In the genomic region with DNA sequence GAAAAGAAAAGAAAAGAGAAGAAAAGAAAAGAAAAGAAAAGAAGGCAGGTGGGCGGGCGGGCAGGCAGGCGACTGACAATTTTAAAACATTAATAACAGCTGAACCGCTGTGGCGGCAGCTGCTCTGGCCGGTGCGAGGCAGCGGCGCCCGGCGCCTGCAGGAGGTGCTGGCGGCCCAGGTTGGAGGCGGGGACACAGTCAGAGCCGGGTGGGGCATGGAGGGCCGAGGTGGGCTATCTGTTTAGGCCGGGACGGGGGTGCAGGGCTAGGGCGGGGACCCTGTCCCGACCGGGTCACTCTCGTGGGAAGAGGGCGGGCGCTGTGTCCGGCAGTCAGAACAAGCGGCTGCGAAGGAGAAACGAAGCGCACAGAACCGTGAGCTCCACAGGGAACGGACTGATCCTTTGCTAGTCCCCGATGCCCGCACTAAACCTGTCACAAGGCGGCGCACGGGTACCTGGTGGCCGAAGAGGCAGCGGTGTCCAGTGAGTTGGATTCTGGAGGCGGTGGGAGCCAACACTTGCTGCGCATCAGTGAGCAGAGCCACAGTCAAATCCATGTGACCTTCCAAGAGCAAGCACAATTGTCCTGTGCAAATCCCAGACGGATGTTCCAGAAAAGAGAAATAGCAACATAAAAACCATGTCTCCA, we compare ENCODE assay signal across 1 cellular context.
A peak's percentile ranks its signal among the peaks of the same experiment; 100 is the strongest.
TF ChIP-seq lines count a peak whose summit lies in the region.

No MANE protein-coding gene starts in this region.

TF ChIP-seq in HEK293, 187 proteins besides CTCF, POLR2A, EP300 and RAD21 (continued from another document and continues in another):
- TF ChIP-seq, protein P1, sequence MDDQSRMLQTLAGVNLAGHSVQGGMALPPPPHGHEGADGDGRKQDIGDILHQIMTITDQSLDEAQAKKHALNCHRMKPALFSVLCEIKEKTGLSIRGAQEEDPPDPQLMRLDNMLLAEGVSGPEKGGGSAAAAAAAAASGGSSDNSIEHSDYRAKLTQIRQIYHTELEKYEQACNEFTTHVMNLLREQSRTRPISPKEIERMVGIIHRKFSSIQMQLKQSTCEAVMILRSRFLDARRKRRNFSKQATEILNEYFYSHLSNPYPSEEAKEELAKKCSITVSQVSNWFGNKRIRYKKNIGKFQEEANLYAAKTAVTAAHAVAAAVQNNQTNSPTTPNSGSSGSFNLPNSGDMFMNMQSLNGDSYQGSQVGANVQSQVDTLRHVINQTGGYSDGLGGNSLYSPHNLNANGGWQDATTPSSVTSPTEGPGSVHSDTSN (CRISPR knock-in tag; IDR thresholded peaks at IDR 0.05), result no peak
- TF ChIP-seq HOXC10 (CRISPR knock-in tag; IDR thresholded peaks at IDR 0.05), result no peak
- no peak for TF ChIP-seq ZSCAN23 (tag by site-specific recombination; IDR thresholded peaks at IDR 0.05)
- TF ChIP-seq KLF8 (tag by site-specific recombination; IDR thresholded peaks at IDR 0.05), result no peak; the same call in 1 of the 2 replicates
- TF ChIP-seq ZNF157 (tag by site-specific recombination; IDR thresholded peaks at IDR 0.05), result no peak
- TF ChIP-seq ZXDB (tag by site-specific recombination; IDR thresholded peaks at IDR 0.05), result peak; percentile 34
- TF ChIP-seq, protein P2, sequence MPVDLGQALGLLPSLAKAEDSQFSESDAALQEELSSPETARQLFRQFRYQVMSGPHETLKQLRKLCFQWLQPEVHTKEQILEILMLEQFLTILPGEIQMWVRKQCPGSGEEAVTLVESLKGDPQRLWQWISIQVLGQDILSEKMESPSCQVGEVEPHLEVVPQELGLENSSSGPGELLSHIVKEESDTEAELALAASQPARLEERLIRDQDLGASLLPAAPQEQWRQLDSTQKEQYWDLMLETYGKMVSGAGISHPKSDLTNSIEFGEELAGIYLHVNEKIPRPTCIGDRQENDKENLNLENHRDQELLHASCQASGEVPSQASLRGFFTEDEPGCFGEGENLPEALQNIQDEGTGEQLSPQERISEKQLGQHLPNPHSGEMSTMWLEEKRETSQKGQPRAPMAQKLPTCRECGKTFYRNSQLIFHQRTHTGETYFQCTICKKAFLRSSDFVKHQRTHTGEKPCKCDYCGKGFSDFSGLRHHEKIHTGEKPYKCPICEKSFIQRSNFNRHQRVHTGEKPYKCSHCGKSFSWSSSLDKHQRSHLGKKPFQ (tag by site-specific recombination; IDR thresholded peaks at IDR 0.05), result no peak
- no peak for TF ChIP-seq ZBTB1 (tag by site-specific recombination; IDR thresholded peaks at IDR 0.05)
- TF ChIP-seq, protein P3, sequence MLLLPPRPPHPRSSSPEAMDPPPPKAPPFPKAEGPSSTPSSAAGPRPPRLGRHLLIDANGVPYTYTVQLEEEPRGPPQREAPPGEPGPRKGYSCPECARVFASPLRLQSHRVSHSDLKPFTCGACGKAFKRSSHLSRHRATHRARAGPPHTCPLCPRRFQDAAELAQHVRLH (tag by site-specific recombination; IDR thresholded peaks at IDR 0.05), result no peak
- no peak for TF ChIP-seq FEZF1 (tag by site-specific recombination; IDR thresholded peaks at IDR 0.05)
- TF ChIP-seq, protein P4, sequence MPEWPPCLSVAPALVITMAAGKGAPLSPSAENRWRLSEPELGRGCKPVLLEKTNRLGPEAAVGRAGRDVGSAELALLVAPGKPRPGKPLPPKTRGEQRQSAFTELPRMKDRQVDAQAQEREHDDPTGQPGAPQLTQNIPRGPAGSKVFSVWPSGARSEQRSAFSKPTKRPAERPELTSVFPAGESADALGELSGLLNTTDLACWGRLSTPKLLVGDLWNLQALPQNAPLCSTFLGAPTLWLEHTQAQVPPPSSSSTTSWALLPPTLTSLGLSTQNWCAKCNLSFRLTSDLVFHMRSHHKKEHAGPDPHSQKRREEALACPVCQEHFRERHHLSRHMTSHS (tag by site-specific recombination; IDR thresholded peaks at IDR 0.05), result no peak
- no peak for TF ChIP-seq OSR2 (tag by site-specific recombination; IDR thresholded peaks at IDR 0.05)
- peak; percentile 45; the same call in 1 of the 2 replicates for TF ChIP-seq ZBTB8A (tag by site-specific recombination; IDR thresholded peaks at IDR 0.05)
- TF ChIP-seq, protein P5, sequence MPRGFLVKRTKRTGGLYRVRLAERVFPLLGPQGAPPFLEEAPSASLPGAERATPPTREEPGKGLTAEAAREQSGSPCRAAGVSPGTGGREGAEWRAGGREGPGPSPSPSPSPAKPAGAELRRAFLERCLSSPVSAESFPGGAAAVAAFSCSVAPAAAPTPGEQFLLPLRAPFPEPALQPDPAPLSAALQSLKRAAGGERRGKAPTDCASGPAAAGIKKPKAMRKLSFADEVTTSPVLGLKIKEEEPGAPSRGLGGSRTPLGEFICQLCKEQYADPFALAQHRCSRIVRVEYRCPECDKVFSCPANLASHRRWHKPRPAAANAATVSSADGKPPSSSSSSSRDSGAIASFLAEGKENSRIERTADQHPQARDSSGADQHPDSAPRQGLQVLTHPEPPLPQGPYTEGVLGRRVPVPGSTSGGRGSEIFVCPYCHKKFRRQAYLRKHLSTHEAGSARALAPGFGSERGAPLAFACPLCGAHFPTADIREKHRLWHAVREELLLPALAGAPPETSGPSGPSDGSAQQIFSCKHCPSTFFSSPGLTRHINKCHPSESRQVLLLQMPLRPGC (tag by site-specific recombination; IDR thresholded peaks at IDR 0.05), result no peak
- TF ChIP-seq WT1 (tag by site-specific recombination; IDR thresholded peaks at IDR 0.05), result no peak
- TF ChIP-seq ZBTB20 (tag by site-specific recombination; IDR thresholded peaks at IDR 0.05), result no peak
- TF ChIP-seq, protein P6, sequence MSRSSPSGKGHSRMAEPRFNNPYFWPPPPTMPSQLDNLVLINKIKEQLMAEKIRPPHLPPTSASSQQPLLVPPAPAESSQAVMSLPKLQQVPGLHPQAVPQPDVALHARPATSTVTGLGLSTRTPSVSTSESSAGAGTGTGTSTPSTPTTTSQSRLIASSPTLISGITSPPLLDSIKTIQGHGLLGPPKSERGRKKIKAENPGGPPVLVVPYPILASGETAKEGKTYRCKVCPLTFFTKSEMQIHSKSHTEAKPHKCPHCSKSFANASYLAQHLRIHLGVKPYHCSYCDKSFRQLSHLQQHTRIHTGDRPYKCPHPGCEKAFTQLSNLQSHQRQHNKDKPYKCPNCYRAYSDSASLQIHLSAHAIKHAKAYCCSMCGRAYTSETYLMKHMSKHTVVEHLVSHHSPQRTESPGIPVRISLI (tag by site-specific recombination; IDR thresholded peaks at IDR 0.05), result no peak
- TF ChIP-seq, protein P7, sequence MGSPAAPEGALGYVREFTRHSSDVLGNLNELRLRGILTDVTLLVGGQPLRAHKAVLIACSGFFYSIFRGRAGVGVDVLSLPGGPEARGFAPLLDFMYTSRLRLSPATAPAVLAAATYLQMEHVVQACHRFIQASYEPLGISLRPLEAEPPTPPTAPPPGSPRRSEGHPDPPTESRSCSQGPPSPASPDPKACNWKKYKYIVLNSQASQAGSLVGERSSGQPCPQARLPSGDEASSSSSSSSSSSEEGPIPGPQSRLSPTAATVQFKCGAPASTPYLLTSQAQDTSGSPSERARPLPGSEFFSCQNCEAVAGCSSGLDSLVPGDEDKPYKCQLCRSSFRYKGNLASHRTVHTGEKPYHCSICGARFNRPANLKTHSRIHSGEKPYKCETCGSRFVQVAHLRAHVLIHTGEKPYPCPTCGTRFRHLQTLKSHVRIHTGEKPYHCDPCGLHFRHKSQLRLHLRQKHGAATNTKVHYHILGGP (tag by site-specific recombination; IDR thresholded peaks at IDR 0.05), result no peak
- TF ChIP-seq ZBTB21 (tag by site-specific recombination; IDR thresholded peaks at IDR 0.05), result no peak
- TF ChIP-seq EGR2 (tag by site-specific recombination; IDR thresholded peaks at IDR 0.05; ENCODE audit: low read depth), result 0 out of 2 replicates have a peak, but pooled peaks have one; percentile 4
- TF ChIP-seq ZNF654 (tag by site-specific recombination; IDR thresholded peaks at IDR 0.05; ENCODE audit: low read depth), result peak; percentile 43
- TF ChIP-seq ZNF366 (tag by site-specific recombination; conservative IDR thresholded peaks at IDR 0.05), result peak; percentile 80
- TF ChIP-seq ZNF169 (tag by site-specific recombination; IDR thresholded peaks at IDR 0.05), result no peak
- TF ChIP-seq ZNF391 (tag by site-specific recombination; IDR thresholded peaks at IDR 0.05; ENCODE audit: borderline replicate concordance, low read depth), result no peak
- TF ChIP-seq ZNF548 (tag by site-specific recombination; IDR thresholded peaks at IDR 0.05), result no peak
- TF ChIP-seq, protein P8, sequence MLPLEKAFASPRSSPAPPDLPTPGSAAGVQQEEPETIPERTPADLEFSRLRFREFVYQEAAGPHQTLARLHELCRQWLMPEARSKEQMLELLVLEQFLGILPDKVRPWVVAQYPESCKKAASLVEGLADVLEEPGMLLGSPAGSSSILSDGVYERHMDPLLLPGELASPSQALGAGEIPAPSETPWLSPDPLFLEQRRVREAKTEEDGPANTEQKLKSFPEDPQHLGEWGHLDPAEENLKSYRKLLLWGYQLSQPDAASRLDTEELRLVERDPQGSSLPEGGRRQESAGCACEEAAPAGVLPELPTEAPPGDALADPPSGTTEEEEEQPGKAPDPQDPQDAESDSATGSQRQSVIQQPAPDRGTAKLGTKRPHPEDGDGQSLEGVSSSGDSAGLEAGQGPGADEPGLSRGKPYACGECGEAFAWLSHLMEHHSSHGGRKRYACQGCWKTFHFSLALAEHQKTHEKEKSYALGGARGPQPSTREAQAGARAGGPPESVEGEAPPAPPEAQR (tag by site-specific recombination; IDR thresholded peaks at IDR 0.05), result no peak
- TF ChIP-seq ZNF701 (tag by site-specific recombination; IDR thresholded peaks at IDR 0.05), result no peak
- TF ChIP-seq ZNF677 (tag by site-specific recombination; IDR thresholded peaks at IDR 0.05), result no peak
- TF ChIP-seq, protein P9, sequence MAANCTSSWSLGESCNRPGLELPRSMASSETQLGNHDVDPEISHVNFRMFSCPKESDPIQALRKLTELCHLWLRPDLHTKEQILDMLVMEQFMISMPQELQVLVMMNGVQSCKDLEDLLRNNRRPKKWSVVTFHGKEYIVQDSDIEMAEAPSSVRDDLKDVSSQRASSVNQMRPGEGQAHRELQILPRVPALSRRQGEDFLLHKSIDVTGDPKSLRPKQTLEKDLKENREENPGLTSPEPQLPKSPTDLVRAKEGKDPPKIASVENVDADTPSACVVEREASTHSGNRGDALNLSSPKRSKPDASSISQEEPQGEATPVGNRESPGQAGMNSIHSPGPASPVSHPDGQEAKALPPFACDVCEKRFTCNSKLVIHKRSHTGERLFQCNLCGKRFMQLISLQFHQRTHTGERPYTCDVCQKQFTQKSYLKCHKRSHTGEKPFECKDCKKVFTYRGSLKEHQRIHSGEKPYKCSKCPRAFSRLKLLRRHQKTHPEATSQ (tag by site-specific recombination; IDR thresholded peaks at IDR 0.05), result no peak
- no peak for TF ChIP-seq YY1 (tag by site-specific recombination; IDR thresholded peaks at IDR 0.05)
- TF ChIP-seq, protein P10, sequence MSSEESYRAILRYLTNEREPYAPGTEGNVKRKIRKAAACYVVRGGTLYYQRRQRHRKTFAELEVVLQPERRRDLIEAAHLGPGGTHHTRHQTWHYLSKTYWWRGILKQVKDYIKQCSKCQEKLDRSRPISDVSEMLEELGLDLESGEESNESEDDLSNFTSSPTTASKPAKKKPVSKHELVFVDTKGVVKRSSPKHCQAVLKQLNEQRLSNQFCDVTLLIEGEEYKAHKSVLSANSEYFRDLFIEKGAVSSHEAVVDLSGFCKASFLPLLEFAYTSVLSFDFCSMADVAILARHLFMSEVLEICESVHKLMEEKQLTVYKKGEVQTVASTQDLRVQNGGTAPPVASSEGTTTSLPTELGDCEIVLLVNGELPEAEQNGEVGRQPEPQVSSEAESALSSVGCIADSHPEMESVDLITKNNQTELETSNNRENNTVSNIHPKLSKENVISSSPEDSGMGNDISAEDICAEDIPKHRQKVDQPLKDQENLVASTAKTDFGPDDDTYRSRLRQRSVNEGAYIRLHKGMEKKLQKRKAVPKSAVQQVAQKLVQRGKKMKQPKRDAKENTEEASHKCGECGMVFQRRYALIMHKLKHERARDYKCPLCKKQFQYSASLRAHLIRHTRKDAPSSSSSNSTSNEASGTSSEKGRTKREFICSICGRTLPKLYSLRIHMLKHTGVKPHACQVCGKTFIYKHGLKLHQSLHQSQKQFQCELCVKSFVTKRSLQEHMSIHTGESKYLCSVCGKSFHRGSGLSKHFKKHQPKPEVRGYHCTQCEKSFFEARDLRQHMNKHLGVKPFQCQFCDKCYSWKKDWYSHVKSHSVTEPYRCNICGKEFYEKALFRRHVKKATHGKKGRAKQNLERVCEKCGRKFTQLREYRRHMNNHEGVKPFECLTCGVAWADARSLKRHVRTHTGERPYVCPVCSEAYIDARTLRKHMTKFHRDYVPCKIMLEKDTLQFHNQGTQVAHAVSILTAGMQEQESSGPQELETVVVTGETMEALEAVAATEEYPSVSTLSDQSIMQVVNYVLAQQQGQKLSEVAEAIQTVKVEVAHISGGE (tag by site-specific recombination; conservative IDR thresholded peaks at IDR 0.05; ENCODE audit: low read depth), result 0 out of 2 replicates have a peak, but pooled peaks have one; percentile 11
- no peak for TF ChIP-seq ZNF501 (tag by site-specific recombination; IDR thresholded peaks at IDR 0.05)
- TF ChIP-seq, protein P11, sequence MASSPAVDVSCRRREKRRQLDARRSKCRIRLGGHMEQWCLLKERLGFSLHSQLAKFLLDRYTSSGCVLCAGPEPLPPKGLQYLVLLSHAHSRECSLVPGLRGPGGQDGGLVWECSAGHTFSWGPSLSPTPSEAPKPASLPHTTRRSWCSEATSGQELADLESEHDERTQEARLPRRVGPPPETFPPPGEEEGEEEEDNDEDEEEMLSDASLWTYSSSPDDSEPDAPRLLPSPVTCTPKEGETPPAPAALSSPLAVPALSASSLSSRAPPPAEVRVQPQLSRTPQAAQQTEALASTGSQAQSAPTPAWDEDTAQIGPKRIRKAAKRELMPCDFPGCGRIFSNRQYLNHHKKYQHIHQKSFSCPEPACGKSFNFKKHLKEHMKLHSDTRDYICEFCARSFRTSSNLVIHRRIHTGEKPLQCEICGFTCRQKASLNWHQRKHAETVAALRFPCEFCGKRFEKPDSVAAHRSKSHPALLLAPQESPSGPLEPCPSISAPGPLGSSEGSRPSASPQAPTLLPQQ (tag by site-specific recombination; IDR thresholded peaks at IDR 0.05), result peak; percentile 53; the same call in 1 of the 2 replicates
- no peak; the same call in 1 of the 2 replicates for TF ChIP-seq KLF7 (tag by site-specific recombination; IDR thresholded peaks at IDR 0.05; ENCODE audit: borderline replicate concordance)
- TF ChIP-seq ZFP69B (tag by site-specific recombination; IDR thresholded peaks at IDR 0.05), result no peak
- no peak for TF ChIP-seq GLI4 (tag by site-specific recombination; IDR thresholded peaks at IDR 0.05)
- TF ChIP-seq, protein P12, sequence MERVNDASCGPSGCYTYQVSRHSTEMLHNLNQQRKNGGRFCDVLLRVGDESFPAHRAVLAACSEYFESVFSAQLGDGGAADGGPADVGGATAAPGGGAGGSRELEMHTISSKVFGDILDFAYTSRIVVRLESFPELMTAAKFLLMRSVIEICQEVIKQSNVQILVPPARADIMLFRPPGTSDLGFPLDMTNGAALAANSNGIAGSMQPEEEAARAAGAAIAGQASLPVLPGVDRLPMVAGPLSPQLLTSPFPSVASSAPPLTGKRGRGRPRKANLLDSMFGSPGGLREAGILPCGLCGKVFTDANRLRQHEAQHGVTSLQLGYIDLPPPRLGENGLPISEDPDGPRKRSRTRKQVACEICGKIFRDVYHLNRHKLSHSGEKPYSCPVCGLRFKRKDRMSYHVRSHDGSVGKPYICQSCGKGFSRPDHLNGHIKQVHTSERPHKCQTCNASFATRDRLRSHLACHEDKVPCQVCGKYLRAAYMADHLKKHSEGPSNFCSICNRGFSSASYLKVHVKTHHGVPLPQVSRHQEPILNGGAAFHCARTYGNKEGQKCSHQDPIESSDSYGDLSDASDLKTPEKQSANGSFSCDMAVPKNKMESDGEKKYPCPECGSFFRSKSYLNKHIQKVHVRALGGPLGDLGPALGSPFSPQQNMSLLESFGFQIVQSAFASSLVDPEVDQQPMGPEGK (tag by site-specific recombination; IDR thresholded peaks at IDR 0.05), result peak; percentile 84
